In the genomic region with DNA sequence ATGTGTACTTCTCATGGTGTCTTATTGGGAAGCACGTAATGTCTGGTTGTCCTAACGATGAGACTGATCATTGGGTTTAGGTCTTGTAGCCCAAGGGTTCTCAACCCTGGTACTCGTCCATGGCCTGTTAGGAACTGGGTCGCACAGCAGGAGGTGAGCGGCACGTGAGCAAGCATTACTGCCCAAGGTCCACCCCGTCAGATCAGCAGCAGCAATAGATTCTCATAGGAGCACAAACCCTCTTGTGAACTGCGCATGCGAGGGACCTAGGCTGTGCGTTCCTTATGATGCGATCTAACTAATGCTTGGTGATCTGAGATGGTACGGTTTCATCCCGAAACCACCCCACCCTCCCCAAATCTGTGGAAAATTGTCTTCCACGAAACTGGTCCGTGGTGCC, we compare ENCODE assay signal across 23 cellular contexts. TPM values are rescaled to one million over a fixed set of nuclear protein-coding genes. Genes with fewer than 3 reads are reported as not detected.
DNase-seq lines count a peak whose midpoint lies in the region; ATAC-seq, FAIRE-seq and TF ChIP-seq lines count a peak whose summit lies in the region.
"Had no signal": no experiment of that assay in that cellular context is flagged by ENCODE, and none has a peak within 500 bp of the region (broad histone marks: within the 10 kb centered on the region; RNA-seq: fewer than 3 reads in every experiment).

No MANE protein-coding gene starts in this region.

- TF ChIP-seq EP300 in H1 (IDR thresholded peaks at IDR 0.05; ENCODE audit: borderline replicate concordance in 1 of 2, low read depth in 2 of 2, low read length in 2 of 2): no peak

- H2BK20ac ChIP-seq in H1 (ENCODE audit: low read length): no peak overlapping the region

- no peak for TF ChIP-seq RAD21 in H1 (IDR thresholded peaks at IDR 0.05 in 1 of 2, conservative IDR thresholded peaks at IDR 0.05 in 1 of 2; ENCODE audit: low read depth in 2 of 2, low read length in 2 of 2)

- no peaks in the 10 kb centered on the region for H3K9me3 Mint-ChIP-seq in activated T-cell treated with anti-CD3 and anti-CD28 coated beads, Interleukin-2, amount 50 U/mL, for 24 hours
- peaks cover 20% of the 10 kb centered on the region for H3K9me3 Mint-ChIP-seq in WTC11
- H3K9me3 Mint-ChIP-seq: CD4-positive, alpha-beta T cell; CD8-positive, alpha-beta T cell had no signal

- TF ChIP-seq POLR2A in GM12891 (IDR thresholded peaks at IDR 0.05; ENCODE audit: low read depth, low read length) (no peak), H1 (IDR thresholded peaks at IDR 0.05; ENCODE audit: control extremely low read depth in 1 of 2, low read depth in 2 of 2, low read length in 2 of 2) (no peak), erythroblast (IDR thresholded peaks at IDR 0.05; ENCODE audit: low read length) (no peak)

- H3K4ac ChIP-seq in H1 (replicated peaks; ENCODE audit: insufficient read length, low read depth, low read length): no peak overlapping the region

- no peaks in the 10 kb centered on the region for H3K27me3 Mint-ChIP-seq in activated T-cell treated with anti-CD3 and anti-CD28 coated beads, Interleukin-2, amount 50 U/mL, for 24 hours
- H3K27me3 Mint-ChIP-seq in WTC11 (ENCODE audit: low read depth): no peaks in the 10 kb centered on the region
- H3K27me3 Mint-ChIP-seq: B cell; CD4-positive, alpha-beta T cell had no signal

- H4K91ac ChIP-seq in H1 (replicated peaks; ENCODE audit: insufficient read length, low read length): no peak overlapping the region

- H3K4me1 Mint-ChIP-seq in activated T-cell treated with anti-CD3 and anti-CD28 coated beads, Interleukin-2, amount 50 U/mL, for 24 hours (ENCODE audit: low read depth): peaks cover 50% of the 10 kb centered on the region
- peaks cover 51% of the 10 kb centered on the region for H3K4me1 Mint-ChIP-seq in WTC11

- H3K27ac Mint-ChIP-seq in activated T-cell treated with anti-CD3 and anti-CD28 coated beads, Interleukin-2, amount 50 U/mL, for 24 hours: peak overlapping the region; percentile 18
- 0 out of 2 replicates have a peak overlapping the region, but pooled peaks have one; percentile 5 for H3K27ac Mint-ChIP-seq in WTC11
- H3K27ac Mint-ChIP-seq: B cell; CD4-positive, alpha-beta T cell; CD8-positive, alpha-beta T cell had no signal

- H4K5ac ChIP-seq in H1 (ENCODE audit: insufficient read length, low read depth, low read length): no peak overlapping the region

- H3K23me2 ChIP-seq in H1 (ENCODE audit: low read depth, low read length): no peaks in the 10 kb centered on the region

- H3K4me3 Mint-ChIP-seq in activated T-cell treated with anti-CD3 and anti-CD28 coated beads, Interleukin-2, amount 50 U/mL, for 24 hours: no peak overlapping the region
- H3K4me3 Mint-ChIP-seq in WTC11: no peak overlapping the region
- H3K4me3 Mint-ChIP-seq: B cell; CD4-positive, alpha-beta T cell; CD8-positive, alpha-beta T cell had no signal

- WGBS in H1 (ENCODE audit: extremely low coverage in 1 of 2, insufficient coverage in 1 of 2, insufficient read length in 1 of 2, insufficient replicate concordance in 2 of 2, low coverage in 1 of 2, low lambda C conversion rate in 2 of 2, missing lambda C conversion rate in 1 of 2), 2 experiments: 96% methylated on average over 15 of the region's 15 CpGs; no CpG with 5 or more reads in 1 of the 2 experiments

- no peak overlapping the region for H3K56ac ChIP-seq in H1 (replicated peaks; ENCODE audit: insufficient read length, low read depth, low read length)

- H2BK5ac ChIP-seq in H1 (ENCODE audit: low read depth, low read length): no peak overlapping the region

- H4K20me1 ChIP-seq in H1 (replicated peaks in 1 of 2; ENCODE audit: control insufficient read depth in 1 of 2, insufficient read depth in 2 of 2, low read length in 2 of 2): peaks cover 16 to 22% of the 10 kb centered on the region in 2 experiments

- H3K4me1 ChIP-seq in H1 (replicated peaks in 1 of 4; ENCODE audit: control insufficient read depth in 3 of 4, insufficient read depth in 4 of 4, low read length in 3 of 4): peaks cover 4 to 16% (median 9%) of the 10 kb centered on the region in 4 experiments; a peak in 5 of 7 replicates
- H3K4me1 ChIP-seq: Caco-2 had no signal

- POLR2A ChIA-PET in WTC11 (lab: Charles Lee) (no interaction called here), H1 (lab: Charles Lee; ENCODE audit: partially characterized antibody) (no interaction called here)

- peaks cover 44% of the 10 kb centered on the region for H3K36me3 Mint-ChIP-seq in activated T-cell treated with anti-CD3 and anti-CD28 coated beads, Interleukin-2, amount 50 U/mL, for 24 hours (ENCODE audit: low read depth)
- peaks cover 47% of the 10 kb centered on the region for H3K36me3 Mint-ChIP-seq in WTC11

- peak; percentile 78 for FAIRE-seq in GM12891 (lab: Jason Lieb, UNC)
- FAIRE-seq in H1 (lab: Jason Lieb, UNC): no peak
- FAIRE-seq: A549, D721Med, G401.6, GM19239 had no signal

- H3K27me3 ChIP-seq in H1 (replicated peaks in 1 of 4; ENCODE audit: control insufficient read depth in 3 of 4, extremely low read depth in 1 of 4, insufficient read depth in 3 of 4, low read length in 3 of 4): no peaks in the 10 kb centered on the region
- H3K27me3 ChIP-seq: BLaER1 treated with 17β-estradiol and CSF1 and Interleukin-3, amounts not matched to agents 10 nM and 100 nM had no signal

- no peak overlapping the region for H3K23ac ChIP-seq in H1 (ENCODE audit: insufficient read length)

- H3K18ac ChIP-seq in H1 (ENCODE audit: extremely low read depth, low read length): no peak overlapping the region

- CTCF ChIA-PET in WTC11 (lab: Charles Lee): no interaction called here
- CTCF ChIA-PET in H1 (lab: Charles Lee; ENCODE audit: partially characterized antibody): interaction anchor here (0.6 kb wide), 1 partner anchor 1273 kb away, joined by 3 read pairs; no protein-coding TSS in a partner anchor

- no peak overlapping the region for H3K9ac ChIP-seq in H1 (replicated peaks in 1 of 4; ENCODE audit: extremely low read depth in 1 of 4, low read depth in 3 of 4, low read length in 3 of 4)
- H3K9ac ChIP-seq: BLaER1 treated with 17β-estradiol and CSF1 and Interleukin-3, amounts not matched to agents 10 nM and 100 nM had no signal

- no peak overlapping the region for H3K27ac ChIP-seq in H1 (ENCODE audit: low read depth, low read length)
- H3K27ac ChIP-seq: 22Rv1; A549; BLaER1 treated with 17β-estradiol and CSF1 and Interleukin-3, amounts not matched to agents 10 nM and 100 nM; C4-2B had no signal

- H4K8ac ChIP-seq in H1 (ENCODE audit: extremely low read depth, insufficient read depth, low read length): peak overlapping the region; percentile 71; the same call in 1 of the 2 replicates

- no peak overlapping the region for H3K4me2 ChIP-seq in H1 (ENCODE audit: insufficient read depth in 1 of 2, low read depth in 2 of 2, low read length in 2 of 2)
- H3K4me2 ChIP-seq: A549; BLaER1 treated with 17β-estradiol and CSF1 and Interleukin-3, amounts not matched to agents 10 nM and 100 nM had no signal

- DNase-seq in activated T-cell treated with anti-CD3 and anti-CD28 coated beads, Interleukin-2, amount 50 U/mL, for 24 hours: no peak
- DNase-seq in activated T-cell treated with anti-CD3 and anti-CD28 coated beads, Interleukin-2, amount 50 U/mL, for 48 hours: no peak
- DNase-seq in GM12891 (ENCODE audit: insufficient read length, low spot score) (no peak), WTC11 (ENCODE audit: low spot score) (no peak), H1 (ENCODE audit: low read depth in 1 of 2, low spot score in 2 of 2) (no peak), HUDEP-2 (lab: John Stamatoyannopoulos, UW; ENCODE audit: unreplicated experiment in 76 of 76) (no peak), erythroblast (lab: John Stamatoyannopoulos, UW) (no peak), SHP77 (lab: John Stamatoyannopoulos, UW) (no peak)
- DNase-seq: AML-193; Caco-2; Calu3; CD4-positive, alpha-beta T cell; CD8-positive, alpha-beta T cell; DMS79 treated with DMSO at 0.1 percent for 48 hours; GF-D8 had no signal

- peaks cover 11% of the 10 kb centered on the region for H3K79me1 ChIP-seq in H1 (ENCODE audit: low read depth, low read length)

- no peak overlapping the region for H3K4me3 ChIP-seq in H1 (ENCODE audit: extremely low read depth in 1 of 4, insufficient read depth in 2 of 4, low read depth in 3 of 4, low read length in 4 of 4)
- H3K4me3 ChIP-seq: A549; BLaER1 treated with 17β-estradiol and CSF1 and Interleukin-3, amounts not matched to agents 10 nM and 100 nM had no signal

- H3K9me3 ChIP-seq in H1 (ENCODE audit: insufficient read depth in 2 of 2, low read depth in 1 of 2, low read length in 1 of 2): peaks cover 6 to 15% of the 10 kb centered on the region in 2 experiments; a peak in 1 of 4 replicates
- H3K9me3 ChIP-seq: A549, Caco-2 had no signal

- peaks cover 9 to 32% (median 21%) of the 10 kb centered on the region in 4 experiments; a peak in 7 of 8 replicates for H3K36me3 ChIP-seq in H1 (ENCODE audit: control insufficient read depth in 2 of 4, insufficient read depth in 4 of 4, low read length in 3 of 4)

- peaks cover 15 to 81% of the 10 kb centered on the region in 2 experiments for H3K79me2 ChIP-seq in H1 (ENCODE audit: control insufficient read depth in 1 of 2, insufficient read depth in 2 of 2, low read length in 2 of 2)

- no peak overlapping the region for H2BK120ac ChIP-seq in H1 (replicated peaks; ENCODE audit: low read depth, low read length)

- no peak for TF ChIP-seq CTCF in WTC11 (IDR thresholded peaks at IDR 0.05)
- TF ChIP-seq CTCF in H1 (IDR thresholded peaks at IDR 0.05; ENCODE audit: control extremely low read depth in 1 of 3, insufficient read depth in 1 of 3, low read depth in 1 of 3, low read length in 3 of 3): no peak

- no peak overlapping the region for H2AFZ ChIP-seq in H1 (ENCODE audit: low read length)

- no peak overlapping the region for H2BK15ac ChIP-seq in H1 (ENCODE audit: low read length)

- no peak for ATAC-seq in WTC11
- ATAC-seq: A549; CD8-positive, alpha-beta T cell had no signal

- H2AK5ac ChIP-seq in H1 (ENCODE audit: low read depth, low read length): no peak overlapping the region

- no peak overlapping the region for H2BK12ac ChIP-seq in H1 (ENCODE audit: low read depth, low read length)

- H3K14ac ChIP-seq in H1 (ENCODE audit: insufficient read length): no peak overlapping the region

TF ChIP-seq in GM12891, 5 proteins besides CTCF, POLR2A, EP300 and RAD21 (continues in another document):
- no peak for TF ChIP-seq PAX5 (IDR thresholded peaks at IDR 0.05; ENCODE audit: insufficient read depth, low read length, severe bottlenecking)

TF ChIP-seq in WTC11, 78 proteins besides CTCF, POLR2A, EP300 and RAD21 (continues in another document):
- TF ChIP-seq ZNF121 (CRISPR knock-in tag; IDR thresholded peaks at IDR 0.05): no peak

RNA-seq across cellular contexts. Expression of gene CNOT6, which starts 33.5 kb away (rescaled TPM):
- 6.2 TPM for polyA plus RNA-seq in GM12891 (2012; ENCODE audit: low read depth, missing spikeins)
- 39.9 to 42.1 TPM (median 41.0 TPM) in 3 replicates for total RNA-seq in WTC11 (2021)
- 45.4 and 48.0 TPM in 2 replicates for total RNA-seq in H1 (2021; fragmentation: NEBNext Ultra II Directional; extraction: Animal tissue kit (Norgen Biotek cat#: 25700))
- polyA plus RNA-seq in H1 (2011; rRNA removed): 6.8 and 10.7 TPM in 2 replicates
- 11.8 TPM for polyA plus RNA-seq in H1 (2011; cell fraction: cytosol; rRNA removed)
- polyA plus RNA-seq in H1 (2011; cell fraction: nucleus; rRNA removed): 6.3 TPM
- 15.7 to 43.5 TPM (median 17.7 TPM) in 4 replicates for polyA plus RNA-seq in H1 (2012, experiment 1 of 2)
- 1.9 TPM for polyA plus RNA-seq in H1 (2012, experiment 2 of 2)
- polyA plus RNA-seq in H1 (2013, experiment 1 of 2): 16.6 TPM
- 16.5 TPM for polyA plus RNA-seq in H1 (2013, experiment 2 of 2)
- polyA minus RNA-seq in H1 (2011; rRNA and poly(A)+ RNA removed): 23.1 and 23.4 TPM in 2 replicates
- 13.9 TPM for polyA minus RNA-seq in H1 (2011; cell fraction: cytosol; rRNA and poly(A)+ RNA removed)
- 15.8 TPM for polyA minus RNA-seq in H1 (2011; cell fraction: nucleus; rRNA and poly(A)+ RNA removed)
